In genomic region chr11:12284321-12285050, GRCh38 we compare ENCODE assay signal across 13 cellular contexts.
DNase-seq lines count a peak whose midpoint lies in the region; ATAC-seq and TF ChIP-seq lines count a peak whose summit lies in the region.
"Had no signal": no experiment of that assay in that cellular context is flagged by ENCODE, and none has a peak within 500 bp of the region (broad histone marks: within the 10 kb centered on the region; RNA-seq: fewer than 3 reads in every experiment).

No MANE protein-coding gene starts in this region.

- H3K27ac ChIP-seq in AG04450 (ENCODE audit: low read depth, low read length), result peak overlapping the region; percentile 98
- peak overlapping the region; percentile 98 for H3K27ac ChIP-seq in mesenchymal stem cell (ENCODE audit: low read length, poor library complexity, severe bottlenecking)
- H3K27ac ChIP-seq: BLaER1 treated with 17β-estradiol and CSF1 and Interleukin-3, amounts not matched to agents 10 nM and 100 nM; esophagus squamous epithelium had no signal

- H3K4me3 ChIP-seq in AG04450 (ENCODE audit: low read depth, low read length), result peak overlapping the region; percentile 33
- peak overlapping the region in 1 of 2 donors; percentile 16 for H3K4me3 ChIP-seq in cardiac fibroblast (replicated peaks in 1 of 2; ENCODE audit: low read depth in 2 of 2, low read length in 2 of 2)
- peak overlapping the region in 1 of 2 experiments; percentile 72 for H3K4me3 ChIP-seq in mesenchymal stem cell (ENCODE audit: insufficient read depth in 1 of 2, low read depth in 1 of 2, low read length in 2 of 2)
- H3K4me3 ChIP-seq: BLaER1 treated with 17β-estradiol and CSF1 and Interleukin-3, amounts not matched to agents 10 nM and 100 nM; esophagus squamous epithelium had no signal

- CTCF ChIA-PET in AG04450 (lab: Charles Lee), result interaction anchor here (0.6 to 10.9 kb wide), 6 partner anchors 9 to 862 kb away, joined by 3 to 205 read pairs (median 3); no protein-coding TSS in a partner anchor

- peak overlapping the region; percentile 39 for H2AFZ ChIP-seq in mesenchymal stem cell (ENCODE audit: low read depth, low read length)

- H3K18ac ChIP-seq in mesenchymal stem cell (ENCODE audit: low read depth in 1 of 2, low read length in 2 of 2), result peak overlapping the region; percentile 74 to 90

- H3K4ac ChIP-seq in mesenchymal stem cell (ENCODE audit: low read depth in 1 of 2, low read length in 2 of 2), result peak overlapping the region; percentile 66 to 80

- H3K36me3 ChIP-seq in mesenchymal stem cell (ENCODE audit: control insufficient read depth in 1 of 2, insufficient read depth in 2 of 2, low read depth in 1 of 2, low read length in 2 of 2), result peaks cover 0 to 2% of the 10 kb centered on the region in 2 experiments
- H3K36me3 ChIP-seq: BLaER1 treated with 17β-estradiol and CSF1 and Interleukin-3, amounts not matched to agents 10 nM and 100 nM; esophagus squamous epithelium had no signal

- peaks cover 92% of the 10 kb centered on the region for H3K4me1 Mint-ChIP-seq in HFFc6 (ENCODE audit: low read depth)

- no peaks in the 10 kb centered on the region for H3K27me3 Mint-ChIP-seq in HFFc6 (ENCODE audit: insufficient read depth)

- H2BK5ac ChIP-seq in mesenchymal stem cell (ENCODE audit: low read depth, low read length, poor library complexity, severe bottlenecking), result no peak overlapping the region

- peak overlapping the region; percentile 96 for H3K27ac Mint-ChIP-seq in HFFc6
- H3K27ac Mint-ChIP-seq: nephron progenitor cell had no signal

- no peak overlapping the region for H3K4me2 ChIP-seq in mesenchymal stem cell (ENCODE audit: low read length, poor library complexity, severe bottlenecking)
- H3K4me2 ChIP-seq: BLaER1 treated with 17β-estradiol and CSF1 and Interleukin-3, amounts not matched to agents 10 nM and 100 nM had no signal

- DNase-seq in AG04450 (ENCODE audit: low read depth, low spot score) (peak; percentile 32), HFFc6 (no peak), cardiac fibroblast (ENCODE audit: low read depth in 2 of 2) (peak; percentile 60 to 77), mesenchymal stem cell (peak; percentile 81), hippocampal formation (lab: John Stamatoyannopoulos, UW) (no peak)
- DNase-seq: esophagus squamous epithelium, NCI-H1105, NCI-H446, nephron progenitor cell had no signal

- no peaks in the 10 kb centered on the region for H3K27me3 ChIP-seq in AG04450 (ENCODE audit: control insufficient read depth, insufficient read depth, low read length)
- no peaks in the 10 kb centered on the region for H3K27me3 ChIP-seq in mesenchymal stem cell (ENCODE audit: control insufficient read depth in 1 of 2, insufficient read depth in 1 of 2, low read length in 2 of 2)
- H3K27me3 ChIP-seq: BLaER1 treated with 17β-estradiol and CSF1 and Interleukin-3, amounts not matched to agents 10 nM and 100 nM; esophagus squamous epithelium had no signal

- H3K9me3 ChIP-seq in AG04450 (ENCODE audit: control insufficient read depth, insufficient read depth, low read length) (no peaks in the 10 kb centered on the region), mesenchymal stem cell (ENCODE audit: control insufficient read depth, low read length) (no peaks in the 10 kb centered on the region)
- H3K9me3 ChIP-seq: BLaER1 treated with 17β-estradiol and CSF1 and Interleukin-3, amounts not matched to agents 10 nM and 100 nM; esophagus squamous epithelium had no signal

- H3K79me1 ChIP-seq in mesenchymal stem cell (replicated peaks; ENCODE audit: low read length, poor library complexity, severe bottlenecking), result peaks cover 3% of the 10 kb centered on the region

- WGBS in mesenchymal stem cell, result 66% methylated on average over 3 of the region's 4 CpGs

- no peaks in the 10 kb centered on the region for H3K9me3 Mint-ChIP-seq in HFFc6
- H3K9me3 Mint-ChIP-seq: nephron progenitor cell had no signal

- peak overlapping the region; percentile 32 for H2BK15ac ChIP-seq in mesenchymal stem cell (ENCODE audit: low read depth, poor library complexity, severe bottlenecking)

- H3K9ac ChIP-seq in mesenchymal stem cell (ENCODE audit: low read length), result peak overlapping the region; percentile 82
- H3K9ac ChIP-seq: BLaER1 treated with 17β-estradiol and CSF1 and Interleukin-3, amounts not matched to agents 10 nM and 100 nM had no signal

- H3K4me1 ChIP-seq in mesenchymal stem cell (ENCODE audit: control insufficient read depth, insufficient read depth, low read depth, low read length), result peaks cover 35% of the 10 kb centered on the region

- peak overlapping the region; percentile 57 for H4K91ac ChIP-seq in mesenchymal stem cell (ENCODE audit: low read length)

- peak overlapping the region in 1 of 2 experiments; percentile 37 for H3K23ac ChIP-seq in mesenchymal stem cell (ENCODE audit: low read length in 2 of 2)

- peak overlapping the region; percentile 83 for H2BK120ac ChIP-seq in mesenchymal stem cell (ENCODE audit: low read depth, low read length)

- H4K8ac ChIP-seq in mesenchymal stem cell (ENCODE audit: low read length), result peak overlapping the region; percentile 94

- H3K4me3 Mint-ChIP-seq in HFFc6, result peak overlapping the region; percentile 88

- H3K36me3 Mint-ChIP-seq in HFFc6 (ENCODE audit: low read depth), result no peaks in the 10 kb centered on the region

- TF ChIP-seq CTCF in AG04450 (IDR thresholded peaks at IDR 0.05; ENCODE audit: low read depth, low read length), result no peak
- TF ChIP-seq CTCF in HFFc6 (IDR thresholded peaks at IDR 0.05), result no peak; the same call in 1 of the 2 replicates
- TF ChIP-seq CTCF in cardiac fibroblast (IDR thresholded peaks at IDR 0.05; ENCODE audit: low read depth, low read length), result no peak

- H2AK5ac ChIP-seq in mesenchymal stem cell (ENCODE audit: low read length, severe bottlenecking), result peak overlapping the region; percentile 94

- ATAC-seq in GM21515 (IDR thresholded peaks at IDR 0.05; ENCODE audit: unreplicated experiment) (no peak), HG02870 (IDR thresholded peaks at IDR 0.05; ENCODE audit: unreplicated experiment) (no peak), GM19351 (IDR thresholded peaks at IDR 0.05; ENCODE audit: unreplicated experiment) (no peak)

- POLR2A ChIA-PET in AG04450 (lab: Yijun Ruan, JAX), result interaction anchor here (0.9 to 1.3 kb wide), 2 partner anchors 217 to 241 kb away, joined by 3 to 4 read pairs; no protein-coding TSS in a partner anchor

- H2BK12ac ChIP-seq in mesenchymal stem cell (ENCODE audit: low read length in 2 of 2), result peak overlapping the region; percentile 80 to 86

- H3K14ac ChIP-seq in mesenchymal stem cell (ENCODE audit: low read length in 2 of 2), result no peak overlapping the region

Comparison
In these comparisons a context has a peak if more than half of its experiments do, and no peak if none do; other contexts are left out.
1. DNase-seq: peak in AG04450 (single experiment), cardiac fibroblast (2 of 2) and mesenchymal stem cell (single experiment); none in HFFc6 (single experiment) and hippocampal formation (0 of 2).